In the genomic region with DNA sequence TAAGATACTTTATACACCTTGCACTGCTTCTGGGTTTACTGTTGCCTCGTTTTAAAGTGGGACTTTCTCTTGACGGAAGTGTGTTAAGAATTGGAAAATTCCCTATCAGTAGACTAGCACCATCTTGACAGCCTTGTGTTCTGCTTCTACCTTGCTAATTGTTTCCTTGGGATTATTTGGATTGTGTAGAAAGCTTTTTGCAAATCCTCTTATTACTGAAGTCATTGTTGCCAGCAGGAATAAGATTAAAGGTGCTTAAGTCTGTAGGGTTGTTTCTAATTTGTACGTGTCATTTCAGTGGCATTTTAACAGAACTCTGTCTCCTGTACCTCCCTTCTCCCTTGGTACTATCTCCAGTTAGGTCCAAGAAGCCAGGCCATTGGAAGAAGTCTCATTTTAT, we compare ENCODE assay signal across 17 cellular contexts.
DNase-seq lines count a peak whose midpoint lies in the region; ATAC-seq lines count a peak whose summit lies in the region.
"Had no signal": no experiment of that assay in that cellular context is flagged by ENCODE, and none has a peak within 500 bp of the region (broad histone marks: within the 10 kb centered on the region; RNA-seq: fewer than 3 reads in every experiment).

No MANE protein-coding gene starts in this region.

- H3K27me3 ChIP-seq in effector memory CD4-positive, alpha-beta T cell (replicated peaks; ENCODE audit: control insufficient read depth, insufficient read depth, low read length, poor library complexity, severe bottlenecking) = no peaks in the 10 kb centered on the region

- peaks cover 11% of the 10 kb centered on the region for H3K36me3 ChIP-seq in effector memory CD4-positive, alpha-beta T cell (ENCODE audit: control insufficient read depth, insufficient read depth, low read length)

- H3K9me3 ChIP-seq in effector memory CD4-positive, alpha-beta T cell (ENCODE audit: control insufficient read depth, low read length) = peaks cover 6% of the 10 kb centered on the region

- peak overlapping the region; percentile 79 to 80 for H3K4me3 Mint-ChIP-seq in stimulated activated naive B cell treated with anti-CD40 and anti-IgM and Interleukin-4, amounts not matched to agents 10 μg/mL and 1 μg/mL and 100 μg/mL, for 72 hours
- H3K4me3 Mint-ChIP-seq: activated CD4-positive, alpha-beta T cell treated with anti-CD3 and anti-CD28 coated beads for 36 hours; activated T-cell treated with anti-CD3 and anti-CD28 coated beads, Interleukin-2, amount 50 U/mL, for 24 hours; CD4-positive, alpha-beta memory T cell had no signal

- no peak overlapping the region for H3K4me3 ChIP-seq in effector memory CD4-positive, alpha-beta T cell (ENCODE audit: insufficient read depth, low read depth, low read length, poor library complexity, severe bottlenecking)
- H3K4me3 ChIP-seq: GM23248, K562 had no signal

- DNase-seq in astrocyte of the hippocampus (ENCODE audit: low read depth, low spot score) (peak; percentile 16), NCI-H1694 treated with DMSO at 0.1 percent for 48 hours (lab: John Stamatoyannopoulos, UW) (no peak)
- DNase-seq in stimulated activated naive B cell treated with anti-CD40 and anti-IgM and Interleukin-4, amounts not matched to agents 10 μg/mL and 1 μg/mL and 100 μg/mL, for 72 hours = no peak
- DNase-seq in stimulated activated CD4-positive, alpha-beta T cell treated with anti-CD3 and anti-CD28 coated beads, Interleukin-15, amount 100 ng/mL, for 24 hours = no peak
- DNase-seq in effector memory CD4-positive, alpha-beta T cell = no peak
- DNase-seq: activated CD4-positive, alpha-beta T cell treated with anti-CD3 and anti-CD28 coated beads for 36 hours; activated T-cell treated with anti-CD3 and anti-CD28 coated beads, Interleukin-2, amount 50 U/mL, for 24 hours; CD4-positive, alpha-beta memory T cell; foreskin melanocyte; GM23248; islet precursor cell; NCI-H187 treated with DMSO at 0.1 percent for 48 hours; NCI-H774; right cardiac atrium had no signal

- H3K27ac Mint-ChIP-seq in stimulated activated naive B cell treated with anti-CD40 and anti-IgM and Interleukin-4, amounts not matched to agents 10 μg/mL and 1 μg/mL and 100 μg/mL, for 72 hours = peak overlapping the region; percentile 91
- H3K27ac Mint-ChIP-seq: activated CD4-positive, alpha-beta T cell treated with anti-CD3 and anti-CD28 coated beads for 36 hours; activated T-cell treated with anti-CD3 and anti-CD28 coated beads, Interleukin-2, amount 50 U/mL, for 24 hours; CD4-positive, alpha-beta memory T cell had no signal

- ATAC-seq in GM19372 (IDR thresholded peaks at IDR 0.05; ENCODE audit: low read depth, unreplicated experiment) = peak; percentile 2
- ATAC-seq in HG03280 (IDR thresholded peaks at IDR 0.05; ENCODE audit: unreplicated experiment) = peak; percentile 2
- ATAC-seq in stimulated activated naive B cell treated with anti-CD40 and anti-IgM and Interleukin-4, amounts not matched to agents 10 μg/mL and 1 μg/mL and 100 μg/mL, for 72 hours (replicated peaks) = no peak
- ATAC-seq: activated CD4-positive, alpha-beta T cell treated with anti-CD3 and anti-CD28 coated beads for 36 hours; right cardiac atrium had no signal

- no peaks in the 10 kb centered on the region for H3K27me3 Mint-ChIP-seq in stimulated activated naive B cell treated with anti-CD40 and anti-IgM and Interleukin-4, amounts not matched to agents 10 μg/mL and 1 μg/mL and 100 μg/mL, for 72 hours
- H3K27me3 Mint-ChIP-seq: activated CD4-positive, alpha-beta T cell treated with anti-CD3 and anti-CD28 coated beads for 36 hours; activated T-cell treated with anti-CD3 and anti-CD28 coated beads, Interleukin-2, amount 50 U/mL, for 24 hours; CD4-positive, alpha-beta memory T cell had no signal

- H3K9me3 Mint-ChIP-seq in stimulated activated naive B cell treated with anti-CD40 and anti-IgM and Interleukin-4, amounts not matched to agents 10 μg/mL and 1 μg/mL and 100 μg/mL, for 72 hours = peaks cover 7 to 12% of the 10 kb centered on the region in 2 donors

- no peak overlapping the region for H3K27ac ChIP-seq in effector memory CD4-positive, alpha-beta T cell (ENCODE audit: insufficient read depth, low read length, poor library complexity, severe bottlenecking)
- H3K27ac ChIP-seq: GM23248 had no signal

- no peaks in the 10 kb centered on the region for H3K4me1 ChIP-seq in effector memory CD4-positive, alpha-beta T cell (ENCODE audit: control insufficient read depth, insufficient read depth, low read length, poor library complexity, severe bottlenecking)

- peaks cover 18 to 30% of the 10 kb centered on the region in 2 donors for H3K36me3 Mint-ChIP-seq in stimulated activated naive B cell treated with anti-CD40 and anti-IgM and Interleukin-4, amounts not matched to agents 10 μg/mL and 1 μg/mL and 100 μg/mL, for 72 hours

- peaks cover 37 to 60% of the 10 kb centered on the region in 2 donors for H3K4me1 Mint-ChIP-seq in stimulated activated naive B cell treated with anti-CD40 and anti-IgM and Interleukin-4, amounts not matched to agents 10 μg/mL and 1 μg/mL and 100 μg/mL, for 72 hours

Comparison
In these comparisons a context has a peak if more than half of its experiments do, and no peak if none do; other contexts are left out.
1. ATAC-seq: peak in GM19372 (single experiment) and HG03280 (single experiment); none in stimulated activated naive B cell treated with anti-CD40 and anti-IgM and Interleukin-4, amounts not matched to agents 10 μg/mL and 1 μg/mL and 100 μg/mL, for 72 hours (0 of 2).